In genomic region chr6:22101163-22101562, GRCh38 we compare ENCODE assay signal across 18 cellular contexts.
DNase-seq lines count a peak whose midpoint lies in the region; ATAC-seq and TF ChIP-seq lines count a peak whose summit lies in the region.
"Had no signal": no experiment of that assay in that cellular context is flagged by ENCODE, and none has a peak within 500 bp of the region (broad histone marks: within the 10 kb centered on the region; RNA-seq: fewer than 3 reads in every experiment).

No MANE protein-coding gene starts in this region.

- DNase-seq in SK-N-SH = no peak
- no peak for DNase-seq in WERI-Rb-1
- DNase-seq in iris pigment epithelial cell (ENCODE audit: low read depth) = peak; percentile 24
- no peak for DNase-seq in smooth muscle cell (lab: John Stamatoyannopoulos, UW; ENCODE audit: unreplicated experiment)
- no peak for DNase-seq in coronary artery (ENCODE audit: low spot score)
- DNase-seq in GF-D8 (lab: John Stamatoyannopoulos, UW) = no peak
- DNase-seq in HAP-1 (ENCODE audit: low spot score in 2 of 2) = no peak
- DNase-seq: CD8-positive, alpha-beta T cell; COR-L47; DMS153; DMS79 treated with DMSO at 0.1 percent for 48 hours; EL; GDM1; GOT3; H9 had no signal

- H3K36me3 ChIP-seq in SK-N-SH (replicated peaks in 1 of 2; ENCODE audit: control insufficient read depth in 1 of 2, insufficient read depth in 2 of 2, low read length in 1 of 2) = peaks cover 0 to 5% of the 10 kb centered on the region in 2 experiments
- no peaks in the 10 kb centered on the region for H3K36me3 ChIP-seq in WERI-Rb-1
- H3K36me3 ChIP-seq in smooth muscle cell (ENCODE audit: low read depth) = no peaks in the 10 kb centered on the region
- H3K36me3 ChIP-seq in HAP-1 (replicated peaks) = no peaks in the 10 kb centered on the region

- H3K9ac ChIP-seq in SK-N-SH (no peak overlapping the region), smooth muscle cell (ENCODE audit: low read depth) (no peak overlapping the region)

- no peak overlapping the region for H3K4me3 ChIP-seq in SK-N-SH (ENCODE audit: low read depth in 2 of 2, low read length in 1 of 2)
- H3K4me3 ChIP-seq in WERI-Rb-1 (ENCODE audit: low read depth, low read length) = no peak overlapping the region
- no peak overlapping the region for H3K4me3 ChIP-seq in smooth muscle cell
- H3K4me3 ChIP-seq in coronary artery = no peak overlapping the region
- no peak overlapping the region for H3K4me3 ChIP-seq in HAP-1

- H3K4me1 ChIP-seq in SK-N-SH (ENCODE audit: control insufficient read depth in 1 of 2, insufficient read depth in 2 of 2, low read depth in 1 of 2, low read length in 1 of 2) (peaks cover 7 to 8% of the 10 kb centered on the region in 2 experiments; a peak in 3 of 4 replicates), smooth muscle cell (ENCODE audit: low read depth) (peaks cover 6% of the 10 kb centered on the region), HAP-1 (no peaks in the 10 kb centered on the region)

- no peak for TF ChIP-seq EP300 in SK-N-SH (IDR thresholded peaks at IDR 0.05; ENCODE audit: borderline replicate concordance in 1 of 2, low read depth in 1 of 2, low read length in 1 of 2)

- ATAC-seq in SK-N-SH treated with all-trans-retinoic acid at 6 μM for 48 hours = no peak
- ATAC-seq: CD8-positive, alpha-beta T cell; HepG2 had no signal

- H3K9me3 ChIP-seq in SK-N-SH (no peaks in the 10 kb centered on the region), WERI-Rb-1 (ENCODE audit: severe bottlenecking) (peaks cover 5% of the 10 kb centered on the region), smooth muscle cell (replicated peaks; ENCODE audit: low read depth) (no peaks in the 10 kb centered on the region), HAP-1 (no peaks in the 10 kb centered on the region)

- 92% methylated on average over 3 of the region's 3 CpGs for WGBS in SK-N-SH (ENCODE audit: low lambda C conversion rate)
- WGBS in smooth muscle cell (ENCODE audit: low lambda C conversion rate) = 25% methylated on average over 3 of the region's 3 CpGs

- no peaks in the 10 kb centered on the region for H3K9me2 ChIP-seq in SK-N-SH

- no peaks in the 10 kb centered on the region for H4K20me1 ChIP-seq in SK-N-SH (ENCODE audit: insufficient read depth)
- H4K20me1 ChIP-seq in smooth muscle cell (ENCODE audit: low read depth) = no peaks in the 10 kb centered on the region

- H3K79me2 ChIP-seq in SK-N-SH (ENCODE audit: insufficient read depth) (no peaks in the 10 kb centered on the region), smooth muscle cell (ENCODE audit: low read depth) (no peaks in the 10 kb centered on the region)

- CTCF ChIA-PET in SK-N-SH (lab: Yijun Ruan, JAX) = no interaction called here

- H3F3A ChIP-seq in SK-N-SH (replicated peaks; ENCODE audit: insufficient read depth) (no peaks in the 10 kb centered on the region), smooth muscle cell (ENCODE audit: low read depth) (peaks cover 2% of the 10 kb centered on the region)

- H3K4me2 ChIP-seq in SK-N-SH (no peak overlapping the region), smooth muscle cell (peak overlapping the region; percentile 23)

- H2AFZ ChIP-seq in SK-N-SH (ENCODE audit: low read depth) = no peak overlapping the region
- H2AFZ ChIP-seq in smooth muscle cell (ENCODE audit: low read depth) = no peak overlapping the region

- no peak for TF ChIP-seq RAD21 in SK-N-SH (IDR thresholded peaks at IDR 0.05; ENCODE audit: low read length)

- no peaks in the 10 kb centered on the region for H3K27me3 ChIP-seq in SK-N-SH (ENCODE audit: insufficient read depth)
- H3K27me3 ChIP-seq in WERI-Rb-1 (ENCODE audit: insufficient read depth, low read depth, severe bottlenecking) = no peaks in the 10 kb centered on the region
- H3K27me3 ChIP-seq in smooth muscle cell (ENCODE audit: low read depth) = no peaks in the 10 kb centered on the region
- H3K27me3 ChIP-seq in HAP-1 (ENCODE audit: low read depth) = no peaks in the 10 kb centered on the region

- in situ Hi-C loops in HAP-1 (cut with MboI; ENCODE audit: low sequenced_read_pairs) = no loop called here

- POLR2A ChIA-PET in SK-N-SH (lab: Yijun Ruan, JAX) = interaction anchor here (1.1 kb wide), 1 partner anchor 44 kb away, joined by 3 read pairs; no protein-coding TSS in a partner anchor

- peak overlapping the region in 1 of 2 experiments; percentile 39; a peak in 1 of 4 replicates for H3K27ac ChIP-seq in SK-N-SH (ENCODE audit: low read depth in 2 of 2, low read length in 1 of 2)
- peak overlapping the region; percentile 74; the same call in 1 of the 2 replicates for H3K27ac ChIP-seq in WERI-Rb-1
- H3K27ac ChIP-seq in smooth muscle cell (ENCODE audit: low read depth) = peak overlapping the region; percentile 8
- no peak overlapping the region for H3K27ac ChIP-seq in coronary artery
- H3K27ac ChIP-seq: 22Rv1 had no signal

- TF ChIP-seq CTCF in SK-N-SH (IDR thresholded peaks at IDR 0.05) = no peak
- no peak for TF ChIP-seq CTCF in WERI-Rb-1 (IDR thresholded peaks at IDR 0.05; ENCODE audit: low read depth, low read length)
- no peak for TF ChIP-seq CTCF in smooth muscle cell (IDR thresholded peaks at IDR 0.05; ENCODE audit: borderline replicate concordance, insufficient read depth, poor library complexity, severe bottlenecking)
- no peak for TF ChIP-seq CTCF in coronary artery (IDR thresholded peaks at IDR 0.05)

TF ChIP-seq in SK-N-SH treated with all-trans-retinoic acid at 6 μM for 48 hours, 23 proteins besides CTCF, POLR2A, EP300 and RAD21 (continues in another document):
- no peak for TF ChIP-seq SNAI2 (CRISPR knock-in tag; IDR thresholded peaks at IDR 0.05)
- TF ChIP-seq POU6F1 (CRISPR knock-in tag; IDR thresholded peaks at IDR 0.05; ENCODE audit: borderline replicate concordance, low read depth) = no peak
- TF ChIP-seq TOX (CRISPR knock-in tag; IDR thresholded peaks at IDR 0.05; ENCODE audit: borderline replicate concordance) = no peak
- TF ChIP-seq PPARA (CRISPR knock-in tag; IDR thresholded peaks at IDR 0.05; ENCODE audit: borderline replicate concordance) = no peak

TF ChIP-seq in SK-N-SH, 30 proteins besides CTCF, POLR2A, EP300 and RAD21:
- TF ChIP-seq NRF1 (IDR thresholded peaks at IDR 0.05; ENCODE audit: low read depth, low read length) (no peak), RCOR1 (IDR thresholded peaks at IDR 0.05; ENCODE audit: low read length) (no peak), ELF1 (IDR thresholded peaks at IDR 0.05) (no peak), JUND (IDR thresholded peaks at IDR 0.05) (no peak), PBX3 (IDR thresholded peaks at IDR 0.05) (no peak), FOXM1 (IDR thresholded peaks at IDR 0.05; ENCODE audit: low read depth) (no peak), IRF3 (IDR thresholded peaks at IDR 0.05; ENCODE audit: low read depth, low read length) (no peak), GABPA (IDR thresholded peaks at IDR 0.05; ENCODE audit: low read depth) (no peak), USF2 (IDR thresholded peaks at IDR 0.05; ENCODE audit: borderline replicate concordance, low read depth, low read length) (no peak), CHD2 (IDR thresholded peaks at IDR 0.05; ENCODE audit: low read length, partially characterized antibody) (no peak), EZH2phosphoT487 (IDR thresholded peaks at IDR 0.05; ENCODE audit: borderline replicate concordance, low read depth) (no peak), SMC3 (IDR thresholded peaks at IDR 0.05; ENCODE audit: low read depth, low read length) (no peak), GATA2 (CRISPR knock-in tag; IDR thresholded peaks at IDR 0.05) (no peak), MEF2A (IDR thresholded peaks at IDR 0.05; ENCODE audit: borderline replicate concordance, low read depth) (no peak), RFX5 (IDR thresholded peaks at IDR 0.05; ENCODE audit: low read length) (no peak), RXRA (IDR thresholded peaks at IDR 0.05; ENCODE audit: borderline replicate concordance, low read depth) (no peak), TAF1 (IDR thresholded peaks at IDR 0.05; ENCODE audit: borderline replicate concordance, low read depth, low read length) (no peak)

Comparison
In these comparisons a context has a peak if more than half of its experiments do, and no peak if none do; other contexts are left out.
1. H3K27ac ChIP-seq: peak in WERI-Rb-1 (single experiment) and smooth muscle cell (single experiment); none in coronary artery (0 of 2).